ENCODE assay signal across 8 cellular contexts in genomic region chr19:55640043-55640576, GRCh38. TPM values are rescaled to one million over a fixed set of nuclear protein-coding genes. Genes with fewer than 3 reads are reported as not detected.
A peak's percentile ranks its signal among the peaks of the same experiment; 100 is the strongest.
DNase-seq lines count a peak whose midpoint lies in the region; ATAC-seq and TF ChIP-seq lines count a peak whose summit lies in the region.

No MANE protein-coding gene starts in this region.

- ATAC-seq in GM19468 (IDR thresholded peaks at IDR 0.05; ENCODE audit: extremely low read depth, unreplicated experiment): peak; percentile 19
- peak; percentile 7 for ATAC-seq in activated naive CD8-positive, alpha-beta T cell treated with anti-CD3 and anti-CD28 coated beads, Interleukin-2, amount 50 U/mL, for 24 hours
- ATAC-seq in heart left ventricle: peak in 3 of 4 donors; percentile 4 to 26 (median 12)

- H3K36me3 ChIP-seq in heart left ventricle (peaks cover 0 to 14% (median 5%) of the 10 kb centered on the region in 9 donors), rectal smooth muscle tissue (ENCODE audit: control insufficient read depth, insufficient read depth, low read length) (no peaks in the 10 kb centered on the region)

- H3K4me3 Mint-ChIP-seq in activated naive CD8-positive, alpha-beta T cell treated with anti-CD3 and anti-CD28 coated beads, Interleukin-2, amount 50 U/mL, for 24 hours: peak overlapping the region; percentile 82

- POLR2A ChIA-PET in RWPE1 (lab: Yijun Ruan, JAX; ENCODE audit: low non-redundant PET): no interaction called here

- H3K9me3 Mint-ChIP-seq in activated naive CD8-positive, alpha-beta T cell treated with anti-CD3 and anti-CD28 coated beads, Interleukin-2, amount 50 U/mL, for 24 hours: no peaks in the 10 kb centered on the region

- H3K4me3 ChIP-seq in AG10803 (ENCODE audit: low read length): peak overlapping the region; percentile 70
- H3K4me3 ChIP-seq in heart left ventricle: peak overlapping the region; percentile 64 to 98 (median 84)
- peak overlapping the region; percentile 74 for H3K4me3 ChIP-seq in rectal smooth muscle tissue (ENCODE audit: low read length)

- peak overlapping the region; percentile 68 for H3K9ac ChIP-seq in rectal smooth muscle tissue (ENCODE audit: low read length)

- H3K27ac ChIP-seq in RWPE1 (peak overlapping the region; percentile 96), heart left ventricle (peak overlapping the region; percentile 83 to 96 (median 92)), rectal smooth muscle tissue (ENCODE audit: low read depth, low read length) (peak overlapping the region; percentile 86)

- WGBS in heart left ventricle, 4 donors: 6 to 16% (median 11%) methylated on average over 13 to 38 of the region's 38 CpGs

- H3K36me3 Mint-ChIP-seq in activated naive CD8-positive, alpha-beta T cell treated with anti-CD3 and anti-CD28 coated beads, Interleukin-2, amount 50 U/mL, for 24 hours (ENCODE audit: low read depth): peaks cover 50% of the 10 kb centered on the region

- H3K27me3 ChIP-seq in heart left ventricle (no peaks in the 10 kb centered on the region), rectal smooth muscle tissue (ENCODE audit: control insufficient read depth, insufficient read depth, low read length) (no peaks in the 10 kb centered on the region)

- peak; percentile 46 for TF ChIP-seq CTCF in AG10803 (conservative IDR thresholded peaks at IDR 0.05; ENCODE audit: low read length)
- TF ChIP-seq CTCF in RWPE1 (conservative IDR thresholded peaks at IDR 0.05; ENCODE audit: low read depth): peak; percentile 74
- TF ChIP-seq CTCF in heart left ventricle (IDR thresholded peaks at IDR 0.05): peak; percentile 12 to 61 (median 40)

- H3K4me1 ChIP-seq in heart left ventricle: peaks cover 15 to 88% (median 57%) of the 10 kb centered on the region in 12 donors
- peaks cover 30% of the 10 kb centered on the region for H3K4me1 ChIP-seq in rectal smooth muscle tissue (ENCODE audit: control insufficient read depth, insufficient read depth, low read length)

- DNase-seq in AG10803 (ENCODE audit: low read depth) (peak; percentile 68), RWPE1 (ENCODE audit: low spot score) (no peak), heart left ventricle (peak; percentile 57 to 81 (median 69)), SIG-M5 treated with dmso at 0.1 percent for 504 hours (lab: John Stamatoyannopoulos, UW; ENCODE audit: unreplicated experiment) (no peak), LoVo (ENCODE audit: low spot score) (no peak)
- DNase-seq in activated naive CD8-positive, alpha-beta T cell treated with anti-CD3 and anti-CD28 coated beads, Interleukin-2, amount 50 U/mL, for 24 hours: peak; percentile 73

- H3K27me3 Mint-ChIP-seq in activated naive CD8-positive, alpha-beta T cell treated with anti-CD3 and anti-CD28 coated beads, Interleukin-2, amount 50 U/mL, for 24 hours: peaks cover 2% of the 10 kb centered on the region

- H3K9me3 ChIP-seq in heart left ventricle: no peaks in the 10 kb centered on the region

- TF ChIP-seq POLR2A in heart left ventricle (IDR thresholded peaks at IDR 0.05): peak in 1 of 2 donors; percentile 24

- peaks cover 74% of the 10 kb centered on the region for H3K4me1 Mint-ChIP-seq in activated naive CD8-positive, alpha-beta T cell treated with anti-CD3 and anti-CD28 coated beads, Interleukin-2, amount 50 U/mL, for 24 hours

- peak overlapping the region; percentile 94 for H3K27ac Mint-ChIP-seq in activated naive CD8-positive, alpha-beta T cell treated with anti-CD3 and anti-CD28 coated beads, Interleukin-2, amount 50 U/mL, for 24 hours

- CTCF ChIA-PET in RWPE1 (lab: Yijun Ruan, JAX): interaction anchor here (0.5 to 1.4 kb wide), 3 partner anchors 14 to 127 kb away, joined by 3 to 4 read pairs (median 4); no protein-coding TSS in a partner anchor

- intact Hi-C loops in heart left ventricle (cut with DNase I): no loop called here

RNA-seq across cellular contexts. Expression of gene ZNF580, which starts 0.7 kb away (rescaled TPM):
- total RNA-seq in heart left ventricle: 10 to 100 TPM; 17.0 to 41.5 (median 21.2) TPM
- 10 to 100 TPM in 1 of 2 donors, 1 to 10 TPM in 1; 8.2 to 18.4 TPM for polyA plus RNA-seq in heart left ventricle

RNA-seq across cellular contexts. Expression of gene ZNF581, which starts 3.3 kb away (rescaled TPM):
- 10 to 100 TPM in 2 of 9 donors, 1 to 10 TPM in 7; 4.7 to 12.7 (median 7.2) TPM for total RNA-seq in heart left ventricle
- 1 to 10 TPM; 5.5 to 9.3 TPM for polyA plus RNA-seq in heart left ventricle

RNA-seq across cellular contexts. Expression of gene CCDC106, which starts 7.9 kb away (rescaled TPM):
- total RNA-seq in heart left ventricle: 10 to 100 TPM; 11.7 to 25.8 (median 16.5) TPM
- polyA plus RNA-seq in heart left ventricle: 10 to 100 TPM; 11.9 to 27.7 TPM

RNA-seq across cellular contexts. Expression of gene U2AF2, which starts 14.7 kb away (rescaled TPM):
- 10 to 100 TPM; 39.9 to 88.1 (median 69.9) TPM for total RNA-seq in heart left ventricle
- 100 to 1,000 TPM in 1 of 2 donors, 10 to 100 TPM in 1; 72.7 to 104 TPM for polyA plus RNA-seq in heart left ventricle

RNA-seq across cellular contexts. Expression of gene ZNF784, which starts 15.7 kb away (rescaled TPM):
- total RNA-seq in heart left ventricle: 10 to 100 TPM in 4 of 9 donors, 1 to 10 TPM in 5; 6.7 to 15.8 (median 9.2) TPM
- polyA plus RNA-seq in heart left ventricle: 10 to 100 TPM in 1 of 2 donors, 1 to 10 TPM in 1; 8.5 to 10.4 TPM

Comparison
In these comparisons a context has a peak if more than half of its experiments do, and no peak if none do; other contexts are left out.
1. DNase-seq: peak in AG10803 (single experiment), activated naive CD8-positive, alpha-beta T cell treated with anti-CD3 and anti-CD28 coated beads, Interleukin-2, amount 50 U/mL, for 24 hours (single experiment) and heart left ventricle (5 of 5); none in RWPE1 (single experiment), SIG-M5 treated with dmso at 0.1 percent for 504 hours (single experiment) and LoVo (single experiment).
2. Peak in every context shown above with its lines, with median percentiles within 50 percentile points of each other: H3K4me3 ChIP-seq, CTCF ChIP-seq, ATAC-seq and H3K27ac ChIP-seq.